In genomic region chr3:197456271-197457091, GRCh38 we compare ENCODE assay signal across 8 cellular contexts.
A peak's percentile ranks its signal among the peaks of the same experiment; 100 is the strongest.
DNase-seq lines count a peak whose midpoint lies in the region; ATAC-seq and TF ChIP-seq lines count a peak whose summit lies in the region.

No MANE protein-coding gene starts in this region.

- no peaks in the 10 kb centered on the region for H3K4me1 ChIP-seq in testis

- no peaks in the 10 kb centered on the region for H3F3A ChIP-seq in neural cell (ENCODE audit: insufficient read depth, low read length, poor library complexity, severe bottlenecking)

- DNase-seq in HuH-7.5 (ENCODE audit: low spot score): peak; percentile 68
- DNase-seq in activated T-cell treated with anti-CD3 and anti-CD28 coated beads, Interleukin-2, amount 50 U/mL, for 48 hours: peak; percentile 69 to 76
- peak; percentile 76 for DNase-seq in fibroblast of the aortic adventitia (ENCODE audit: low read depth)
- peak; percentile 93 for DNase-seq in testis
- DNase-seq in nucleus accumbens (lab: John Stamatoyannopoulos, UW): no peak

- no peak for TF ChIP-seq POLR2A in testis (IDR thresholded peaks at IDR 0.05)

- 3 to 12% methylated on average over 12 to 47 of the region's 47 CpGs for WGBS in testis, 2 donors

- H3K27ac ChIP-seq in neural cell (ENCODE audit: low read length) (no peak overlapping the region), testis (peak overlapping the region; percentile 84 to 86)

- no peak overlapping the region for H3K4me2 ChIP-seq in neural cell (ENCODE audit: low read length)

- no peaks in the 10 kb centered on the region for H3K36me3 ChIP-seq in neural cell (ENCODE audit: insufficient read depth, low read length)
- no peaks in the 10 kb centered on the region for H3K36me3 ChIP-seq in testis (ENCODE audit: low read depth, missing control alignments)

- H3K4me3 ChIP-seq in fibroblast of the aortic adventitia (ENCODE audit: low read depth, low read length) (peak overlapping the region; percentile 61), neural cell (ENCODE audit: low read length) (peak overlapping the region; percentile 51), testis (peak overlapping the region; percentile 63)

- TF ChIP-seq RAD21 in neural cell (conservative IDR thresholded peaks at IDR 0.05): no peak

- intact Hi-C loops in testis (cut with DNase I; ENCODE audit: low total_unique reads): no loop called here

- H3K27me3 ChIP-seq in neural cell (ENCODE audit: insufficient read depth, low read depth, low read length) (peaks cover 2% of the 10 kb centered on the region), testis (no peaks in the 10 kb centered on the region)

- H3K9ac ChIP-seq in neural cell (ENCODE audit: low read length): peak overlapping the region; percentile 12

- no peaks in the 10 kb centered on the region for H3K9me3 ChIP-seq in neural cell (ENCODE audit: low read length)
- H3K9me3 ChIP-seq in testis: no peaks in the 10 kb centered on the region

- no peak for TF ChIP-seq EP300 in neural cell (conservative IDR thresholded peaks at IDR 0.05; ENCODE audit: poor library complexity, severe bottlenecking)

- ATAC-seq in GM18868 (IDR thresholded peaks at IDR 0.05; ENCODE audit: unreplicated experiment) (peak; percentile 70), GM21526 (IDR thresholded peaks at IDR 0.05; ENCODE audit: low FRiP score, unreplicated experiment) (no peak)

- peak overlapping the region; percentile 21 for H2AFZ ChIP-seq in neural cell (ENCODE audit: low read depth, low read length)

- no peaks in the 10 kb centered on the region for H3K79me2 ChIP-seq in neural cell (replicated peaks; ENCODE audit: insufficient read depth, low read length)

- TF ChIP-seq CTCF in fibroblast of the aortic adventitia (IDR thresholded peaks at IDR 0.05; ENCODE audit: insufficient read depth, low read length): no peak
- TF ChIP-seq CTCF in neural cell (IDR thresholded peaks at IDR 0.05; ENCODE audit: poor library complexity, severe bottlenecking): no peak
- TF ChIP-seq CTCF in testis (IDR thresholded peaks at IDR 0.05): no peak

- H4K20me1 ChIP-seq in neural cell (ENCODE audit: insufficient read depth): no peaks in the 10 kb centered on the region

- no peaks in the 10 kb centered on the region for H3K9me2 ChIP-seq in neural cell (ENCODE audit: insufficient read depth, low read length)

TF ChIP-seq in neural cell, 6 proteins besides CTCF, POLR2A, EP300 and RAD21:
- TF ChIP-seq MXI1 (conservative IDR thresholded peaks at IDR 0.05; ENCODE audit: poor library complexity, severe bottlenecking): no peak
- TF ChIP-seq POLR2AphosphoS5 (IDR thresholded peaks at IDR 0.05): no peak
- no peak for TF ChIP-seq REST (IDR thresholded peaks at IDR 0.05; ENCODE audit: borderline replicate concordance)
- TF ChIP-seq EZH2 (IDR thresholded peaks at IDR 0.05; ENCODE audit: borderline replicate concordance, insufficient read depth, low read length, poor library complexity, severe bottlenecking): no peak
- TF ChIP-seq TAF1 (IDR thresholded peaks at IDR 0.05; ENCODE audit: low read depth): no peak
- no peak for TF ChIP-seq SMC3 (conservative IDR thresholded peaks at IDR 0.05; ENCODE audit: poor library complexity)

Comparison
In these comparisons a context has a peak if more than half of its experiments do, and no peak if none do; other contexts are left out.
1. DNase-seq: peak in HuH-7.5 (single experiment), activated T-cell treated with anti-CD3 and anti-CD28 coated beads, Interleukin-2, amount 50 U/mL, for 48 hours (2 of 2), fibroblast of the aortic adventitia (single experiment) and testis (single experiment); none in nucleus accumbens (0 of 56).
2. Peak in every context shown above with its lines, with median percentiles within 50 percentile points of each other: H3K4me3 ChIP-seq.